Comparison of ENCODE assay signal across 1 cellular context in the genomic region with DNA sequence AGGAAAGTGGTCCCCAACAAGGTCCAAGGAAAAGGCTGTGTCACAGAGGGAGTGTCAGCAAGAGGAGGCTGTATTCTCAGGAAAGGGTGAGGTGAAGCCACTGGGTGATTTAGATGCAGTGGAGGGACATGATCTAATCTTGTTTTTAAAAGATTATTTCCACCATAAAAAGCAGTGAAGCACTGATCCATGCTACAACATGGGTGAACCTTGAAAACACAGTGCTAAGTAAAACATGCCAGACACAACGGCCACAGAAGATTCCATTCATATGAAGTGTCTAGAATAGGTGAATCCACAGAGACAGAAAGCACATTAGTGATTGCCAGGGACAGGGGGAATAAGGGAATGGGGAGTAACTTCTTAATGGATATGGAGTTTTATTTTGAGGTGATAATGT.
TF ChIP-seq lines count a peak whose summit lies in the region.

No MANE protein-coding gene starts in this region.

TF ChIP-seq in IMR-90, 13 proteins besides CTCF, POLR2A, EP300 and RAD21:
- TF ChIP-seq FOS (IDR thresholded peaks at IDR 0.05; ENCODE audit: low read depth, low read length) (no peak), MAZ (IDR thresholded peaks at IDR 0.05; ENCODE audit: borderline replicate concordance, low read depth, low read length) (no peak), ELK1 (IDR thresholded peaks at IDR 0.05; ENCODE audit: borderline replicate concordance, low read depth, low read length) (no peak), USF2 (IDR thresholded peaks at IDR 0.05; ENCODE audit: low read depth, low read length) (no peak), BHLHE40 (IDR thresholded peaks at IDR 0.05; ENCODE audit: low read depth, low read length) (no peak), RCOR1 (IDR thresholded peaks at IDR 0.05; ENCODE audit: insufficient replicate concordance, low read length) (no peak), CHD1 (IDR thresholded peaks at IDR 0.05; ENCODE audit: low read depth, low read length) (no peak), CEBPB (IDR thresholded peaks at IDR 0.05; ENCODE audit: low read depth, low read length) (no peak), MAFK (IDR thresholded peaks at IDR 0.05; ENCODE audit: low read depth, low read length) (no peak), MXI1 (IDR thresholded peaks at IDR 0.05; ENCODE audit: borderline replicate concordance, low read depth, low read length) (no peak), RFX5 (IDR thresholded peaks at IDR 0.05; ENCODE audit: low read depth, low read length) (no peak), NFE2L2 (IDR thresholded peaks at IDR 0.05; ENCODE audit: low read depth, low read length) (no peak), SMC3 (IDR thresholded peaks at IDR 0.05; ENCODE audit: low read depth, low read length) (no peak)
